In the genomic region with DNA sequence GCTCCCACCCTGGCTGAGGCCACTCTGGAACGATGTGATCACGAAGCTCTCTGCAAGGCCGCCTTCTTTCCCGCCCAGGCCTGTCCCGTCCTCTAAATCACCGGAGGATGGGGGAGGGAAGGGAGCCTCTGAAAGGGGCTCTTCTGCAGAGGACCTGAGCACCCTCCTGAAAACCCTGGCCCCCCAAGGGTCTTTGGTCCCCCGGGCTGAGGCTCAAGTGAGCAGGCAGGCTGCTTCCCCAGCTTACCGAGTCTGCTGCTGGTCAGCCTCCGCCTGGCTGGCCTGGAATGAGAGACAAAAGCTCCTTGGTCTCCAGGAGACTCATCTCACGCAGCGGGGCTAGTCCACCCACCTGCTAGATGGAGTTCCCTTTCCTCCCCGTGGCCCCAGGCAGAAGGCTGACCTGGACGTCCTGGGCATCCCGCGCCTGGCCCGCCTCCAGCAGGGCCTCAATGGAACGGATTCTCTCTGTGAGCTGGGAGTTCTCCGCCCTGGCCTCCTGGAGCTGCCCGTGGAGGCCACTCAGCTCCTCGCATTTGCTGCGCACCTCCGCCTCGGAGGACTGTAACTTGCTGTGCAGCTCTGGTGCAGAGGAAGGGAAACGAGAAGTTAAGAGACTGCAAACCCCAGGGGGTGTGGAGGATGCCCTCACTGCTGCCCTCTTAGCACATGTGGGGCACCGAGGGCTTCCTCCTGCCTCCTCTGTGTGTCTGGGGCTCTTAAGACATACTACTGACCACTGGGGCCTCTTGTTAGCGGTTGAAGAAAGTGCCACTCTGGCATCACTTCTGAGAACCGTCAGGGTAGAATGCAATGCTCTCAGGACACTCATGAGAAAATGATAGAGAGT, we compare ENCODE assay signal across 25 cellular contexts. TPM values are rescaled to one million over a fixed set of nuclear protein-coding genes. Genes with fewer than 3 reads are reported as not detected.
DNase-seq lines count a peak whose midpoint lies in the region; ATAC-seq, FAIRE-seq and TF ChIP-seq lines count a peak whose summit lies in the region.
"Had no signal": no experiment of that assay in that cellular context is flagged by ENCODE, and none has a peak within 500 bp of the region (broad histone marks: within the 10 kb centered on the region; RNA-seq: fewer than 3 reads in every experiment).

No MANE protein-coding gene starts in this region.

- H3K14ac ChIP-seq in H1 (ENCODE audit: insufficient read length), result no peak overlapping the region

- intact Hi-C loops in right lobe of liver (cut with DNase I), result loop anchor here in 1 of 2 donors (10.0 kb wide), 1 partner anchor 277 kb away; no protein-coding TSS in a partner anchor
- intact Hi-C loops in gastrocnemius medialis (cut with DNase I; ENCODE audit: low total_unique reads), result no loop called here
- intact Hi-C loops in adrenal gland (cut with DNase I), result no loop called here

- no peak overlapping the region for H2BK20ac ChIP-seq in H1 (ENCODE audit: low read length)

- POLR2A ChIA-PET in H1 (lab: Charles Lee; ENCODE audit: partially characterized antibody), result no interaction called here

- no peaks in the 10 kb centered on the region for H3K79me2 ChIP-seq in H1 (ENCODE audit: control insufficient read depth in 1 of 2, insufficient read depth in 2 of 2, low read length in 2 of 2)

- 94% methylated on average over 24 of the region's 27 CpGs; no CpG with 5 or more reads in 1 of the 2 experiments for WGBS in H1 (ENCODE audit: extremely low coverage in 1 of 2, insufficient coverage in 1 of 2, insufficient read length in 1 of 2, insufficient replicate concordance in 2 of 2, low coverage in 1 of 2, low lambda C conversion rate in 2 of 2, missing lambda C conversion rate in 1 of 2), 2 experiments
- WGBS in right lobe of liver (ENCODE audit: insufficient coverage, low coverage, low lambda C conversion rate, missing lambda C conversion rate), result 61% methylated on average over 7 of the region's 27 CpGs
- WGBS in adrenal gland, 4 donors, result 81 to 88% (median 85%) methylated on average over 11 to 27 of the region's 27 CpGs

- TF ChIP-seq EP300 in H1 (IDR thresholded peaks at IDR 0.05; ENCODE audit: borderline replicate concordance in 1 of 2, low read depth in 2 of 2, low read length in 2 of 2), result no peak

- H3K4ac ChIP-seq in H1 (replicated peaks; ENCODE audit: insufficient read length, low read depth, low read length), result no peak overlapping the region

- H2AFZ ChIP-seq in H1 (ENCODE audit: low read length), result no peak overlapping the region

- H3K4me1 ChIP-seq in H1 (replicated peaks in 1 of 4; ENCODE audit: control insufficient read depth in 3 of 4, insufficient read depth in 4 of 4, low read length in 3 of 4) (no peaks in the 10 kb centered on the region), right lobe of liver (peaks cover 0 to 21% (median 4%) of the 10 kb centered on the region in 4 donors), gastrocnemius medialis (no peaks in the 10 kb centered on the region), adrenal gland (replicated peaks in 1 of 2) (no peaks in the 10 kb centered on the region)
- H3K4me1 ChIP-seq: SJSA1, testis had no signal

- no peak overlapping the region for H3K23ac ChIP-seq in H1 (ENCODE audit: insufficient read length)

- H3K27me3 ChIP-seq in H1 (replicated peaks in 1 of 4; ENCODE audit: control insufficient read depth in 3 of 4, extremely low read depth in 1 of 4, insufficient read depth in 3 of 4, low read length in 3 of 4), result no peaks in the 10 kb centered on the region
- H3K27me3 ChIP-seq in right lobe of liver, result no peaks in the 10 kb centered on the region
- no peaks in the 10 kb centered on the region for H3K27me3 ChIP-seq in gastrocnemius medialis
- no peaks in the 10 kb centered on the region for H3K27me3 ChIP-seq in adrenal gland
- H3K27me3 ChIP-seq: SJSA1, testis had no signal

- H3K9ac ChIP-seq in H1 (replicated peaks in 1 of 4; ENCODE audit: extremely low read depth in 1 of 4, low read depth in 3 of 4, low read length in 3 of 4), result no peak overlapping the region

- peak overlapping the region; percentile 21; the same call in 1 of the 2 replicates for H4K8ac ChIP-seq in H1 (ENCODE audit: extremely low read depth, insufficient read depth, low read length)

- peaks cover 12 to 59% (median 27%) of the 10 kb centered on the region in 4 experiments for H3K36me3 ChIP-seq in H1 (ENCODE audit: control insufficient read depth in 2 of 4, insufficient read depth in 4 of 4, low read length in 3 of 4)
- H3K36me3 ChIP-seq in right lobe of liver, result peaks cover 10 to 92% (median 59%) of the 10 kb centered on the region in 4 donors
- peaks cover 0 to 54% of the 10 kb centered on the region in 2 donors for H3K36me3 ChIP-seq in gastrocnemius medialis
- peaks cover 0 to 93% of the 10 kb centered on the region in 2 donors for H3K36me3 ChIP-seq in adrenal gland (replicated peaks in 1 of 2)

- H3K56ac ChIP-seq in H1 (replicated peaks; ENCODE audit: insufficient read length, low read depth, low read length), result no peak overlapping the region

- H3K4me1 Mint-ChIP-seq in activated T-cell treated with anti-CD3 and anti-CD28 coated beads, Interleukin-2, amount 50 U/mL, for 4 hours (ENCODE audit: low read depth), result no peaks in the 10 kb centered on the region
- H3K4me1 Mint-ChIP-seq: activated CD8-positive, alpha-beta memory T cell treated with anti-CD3 and anti-CD28 coated beads, Interleukin-2, amount 10 ng/mL, durations not matched to agents 7 days and 5 days; B cell had no signal

- H3K9me3 Mint-ChIP-seq in activated T-cell treated with anti-CD3 and anti-CD28 coated beads, Interleukin-2, amount 50 U/mL, for 4 hours, result no peaks in the 10 kb centered on the region

- H3K4me3 ChIP-seq in NB4 (ENCODE audit: low read depth, low read length), result no peak overlapping the region
- no peak overlapping the region for H3K4me3 ChIP-seq in H1 (ENCODE audit: extremely low read depth in 1 of 4, insufficient read depth in 2 of 4, low read depth in 3 of 4, low read length in 4 of 4)
- H3K4me3 ChIP-seq in right lobe of liver, result no peak overlapping the region
- H3K4me3 ChIP-seq in gastrocnemius medialis, result no peak overlapping the region
- H3K4me3 ChIP-seq in adrenal gland, result no peak overlapping the region
- H3K4me3 ChIP-seq: GM12878, SJSA1, testis had no signal

- DNase-seq in NB4 (ENCODE audit: low read depth) (peak; percentile 92), H1 (ENCODE audit: low read depth in 1 of 2, low spot score in 2 of 2) (no peak), right lobe of liver (peak in 2 of 3 donors; percentile 20 to 59), gastrocnemius medialis (no peak), adrenal gland (no peak)
- no peak for DNase-seq in activated T-cell treated with anti-CD3 and anti-CD28 coated beads, Interleukin-2, amount 50 U/mL, for 4 hours
- DNase-seq in stimulated activated CD4-positive, alpha-beta T cell treated with anti-CD3 and anti-CD28 coated beads, Interleukin-12 subunit alpha, Interleukin-12 subunit beta, amount 100 ng/mL, for 4 hours, result no peak
- DNase-seq: activated CD4-positive, CD25-positive, alpha-beta regulatory T cell treated with anti-CD3 and anti-CD28 coated beads, Interleukin-2, amount 50 U/mL, for 72 hours; activated CD8-positive, alpha-beta memory T cell treated with anti-CD3 and anti-CD28 coated beads, Interleukin-2, amount 10 ng/mL, durations not matched to agents 7 days and 5 days; activated effector memory CD4-positive, alpha-beta T cell treated with Interleukin-2 at 50 U/mL for 16 hours; central memory CD4-positive, alpha-beta T cell; effector memory CD4-positive, alpha-beta T cell; GF-D8; islet precursor cell; Kasumi-1; midbrain; NCI-H526; OCI-M1; T-helper 9 cell; testis had no signal

- no peak overlapping the region for H2BK12ac ChIP-seq in H1 (ENCODE audit: low read depth, low read length)

- no peak overlapping the region for H3K4me2 ChIP-seq in H1 (ENCODE audit: insufficient read depth in 1 of 2, low read depth in 2 of 2, low read length in 2 of 2)

- H2AK5ac ChIP-seq in H1 (ENCODE audit: low read depth, low read length), result no peak overlapping the region

- H3K36me3 Mint-ChIP-seq in activated T-cell treated with anti-CD3 and anti-CD28 coated beads, Interleukin-2, amount 50 U/mL, for 4 hours (ENCODE audit: insufficient read depth), result peaks cover 10% of the 10 kb centered on the region

- no peak overlapping the region for H2BK120ac ChIP-seq in H1 (replicated peaks; ENCODE audit: low read depth, low read length)

- in situ Hi-C loops in gastrocnemius medialis (cut with MboI; ENCODE audit: low sequenced_read_pairs in 4 of 4), result no loop called here

- TF ChIP-seq CTCF in NB4 (IDR thresholded peaks at IDR 0.05; ENCODE audit: low read depth, low read length) (no peak), H1 (IDR thresholded peaks at IDR 0.05; ENCODE audit: control extremely low read depth in 1 of 3, insufficient read depth in 1 of 3, low read depth in 1 of 3, low read length in 3 of 3) (no peak), right lobe of liver (IDR thresholded peaks at IDR 0.05) (no peak), gastrocnemius medialis (IDR thresholded peaks at IDR 0.05 in 4 of 5, conservative IDR thresholded peaks at IDR 0.05 in 1 of 5) (no peak), adrenal gland (IDR thresholded peaks at IDR 0.05) (no peak)

- CTCF ChIA-PET in H1 (lab: Charles Lee; ENCODE audit: partially characterized antibody), result interaction anchor here (0.9 to 8.3 kb wide), 6 partner anchors 9 to 250 kb away, joined by 3 to 95 read pairs (median 3); no protein-coding TSS in a partner anchor

- H3K23me2 ChIP-seq in H1 (ENCODE audit: low read depth, low read length), result no peaks in the 10 kb centered on the region

- ATAC-seq in right lobe of liver (peak in 1 of 4 donors; percentile 12), gastrocnemius medialis (no peak), HG02610 (IDR thresholded peaks at IDR 0.05; ENCODE audit: unreplicated experiment) (no peak)
- ATAC-seq in activated T-cell treated with anti-CD3 and anti-CD28 coated beads, Interleukin-2, amount 50 U/mL, for 4 hours, result no peak
- ATAC-seq: activated CD8-positive, alpha-beta memory T cell treated with anti-CD3 and anti-CD28 coated beads, Interleukin-2, amount 10 ng/mL, durations not matched to agents 7 days and 5 days; GM12878 had no signal

- FAIRE-seq in H1 (lab: Jason Lieb, UNC), result no peak
- FAIRE-seq: GM12878, small intestine had no signal

- H4K91ac ChIP-seq in H1 (replicated peaks; ENCODE audit: insufficient read length, low read length), result no peak overlapping the region

- no peak overlapping the region for H2BK5ac ChIP-seq in H1 (ENCODE audit: low read depth, low read length)

- no peak overlapping the region for H3K4me3 Mint-ChIP-seq in activated T-cell treated with anti-CD3 and anti-CD28 coated beads, Interleukin-2, amount 50 U/mL, for 4 hours
- H3K4me3 Mint-ChIP-seq: activated CD8-positive, alpha-beta memory T cell treated with anti-CD3 and anti-CD28 coated beads, Interleukin-2, amount 10 ng/mL, durations not matched to agents 7 days and 5 days; B cell had no signal

- no peak overlapping the region for H2BK15ac ChIP-seq in H1 (ENCODE audit: low read length)

- no peak overlapping the region for H4K5ac ChIP-seq in H1 (ENCODE audit: insufficient read length, low read depth, low read length)

- H3K79me1 ChIP-seq in H1 (ENCODE audit: low read depth, low read length), result peaks cover 2% of the 10 kb centered on the region; the same call in 1 of the 2 replicates

- no peaks in the 10 kb centered on the region for H3K27me3 Mint-ChIP-seq in activated T-cell treated with anti-CD3 and anti-CD28 coated beads, Interleukin-2, amount 50 U/mL, for 4 hours (ENCODE audit: low read depth)
- H3K27me3 Mint-ChIP-seq: activated CD8-positive, alpha-beta memory T cell treated with anti-CD3 and anti-CD28 coated beads, Interleukin-2, amount 10 ng/mL, durations not matched to agents 7 days and 5 days; B cell had no signal

- H4K20me1 ChIP-seq in H1 (replicated peaks in 1 of 2; ENCODE audit: control insufficient read depth in 1 of 2, insufficient read depth in 2 of 2, low read length in 2 of 2), result peaks cover 0 to 8% of the 10 kb centered on the region in 2 experiments

- H3K18ac ChIP-seq in H1 (ENCODE audit: extremely low read depth, low read length), result no peak overlapping the region

- no peak overlapping the region for H3K27ac ChIP-seq in H1 (ENCODE audit: low read depth, low read length)
- peak overlapping the region in 2 of 3 donors; percentile 40 to 61 for H3K27ac ChIP-seq in right lobe of liver
- H3K27ac ChIP-seq in gastrocnemius medialis, result peak overlapping the region in 3 of 4 donors; percentile 23 to 47 (median 38)
- no peak overlapping the region for H3K27ac ChIP-seq in adrenal gland
- H3K27ac ChIP-seq: SJSA1, testis had no signal

- H3K9me3 ChIP-seq in H1 (ENCODE audit: insufficient read depth in 2 of 2, low read depth in 1 of 2, low read length in 1 of 2), result no peaks in the 10 kb centered on the region
- H3K9me3 ChIP-seq in right lobe of liver, result no peaks in the 10 kb centered on the region
- H3K9me3 ChIP-seq in gastrocnemius medialis, result no peaks in the 10 kb centered on the region
- no peaks in the 10 kb centered on the region for H3K9me3 ChIP-seq in adrenal gland (replicated peaks in 1 of 3)
- H3K9me3 ChIP-seq: SJSA1, testis had no signal

- no peak for TF ChIP-seq RAD21 in H1 (IDR thresholded peaks at IDR 0.05 in 1 of 2, conservative IDR thresholded peaks at IDR 0.05 in 1 of 2; ENCODE audit: low read depth in 2 of 2, low read length in 2 of 2)

- TF ChIP-seq POLR2A in NB4 (IDR thresholded peaks at IDR 0.05; ENCODE audit: extremely low read depth, insufficient read length) (no peak), H1 (IDR thresholded peaks at IDR 0.05; ENCODE audit: control extremely low read depth in 1 of 2, low read depth in 2 of 2, low read length in 2 of 2) (no peak), right lobe of liver (IDR thresholded peaks at IDR 0.05) (no peak), gastrocnemius medialis (IDR thresholded peaks at IDR 0.05) (no peak), adrenal gland (IDR thresholded peaks at IDR 0.05) (no peak)

RNA-seq across cellular contexts. Expression of a gene that starts 54.7 kb away (rescaled TPM):
- 153 and 157 TPM in 2 replicates for total RNA-seq in H1 (2021; fragmentation: NEBNext Ultra II Directional; extraction: Animal tissue kit (Norgen Biotek cat#: 25700))
- polyA plus RNA-seq in H1 (2011; rRNA removed), result 15.9 and 20.2 TPM in 2 replicates
- polyA plus RNA-seq in H1 (2011; cell fraction: cytosol; rRNA removed), result 37.4 TPM
- 71.6 TPM for polyA plus RNA-seq in H1 (2011; cell fraction: nucleus; rRNA removed)
- 82.9 to 111 TPM (median 107 TPM) in 4 replicates for polyA plus RNA-seq in H1 (2012, experiment 1 of 2)
- polyA plus RNA-seq in H1 (2012, experiment 2 of 2), result 24.2 TPM
- 178 TPM for polyA plus RNA-seq in H1 (2013, experiment 1 of 2)
- 185 TPM for polyA plus RNA-seq in H1 (2013, experiment 2 of 2)
- polyA minus RNA-seq in H1 (2011; rRNA and poly(A)+ RNA removed), result 25.7 and 32.9 TPM in 2 replicates
- polyA minus RNA-seq in H1 (2011; cell fraction: cytosol; rRNA and poly(A)+ RNA removed), result 45.1 TPM
- 40.6 TPM for polyA minus RNA-seq in H1 (2011; cell fraction: nucleus; rRNA and poly(A)+ RNA removed)
- 100 to 1,000 TPM; 121 to 274 (median 193) TPM for total RNA-seq in right lobe of liver
- 10 to 100 TPM; 14.1 to 22.7 (median 17.9) TPM for total RNA-seq in gastrocnemius medialis
- 100 to 1,000 TPM in 6 of 8 donors, 10 to 100 TPM in 2; 78.0 to 261 (median 131) TPM for total RNA-seq in adrenal gland
- polyA plus RNA-seq in adrenal gland, result 100 to 1,000 TPM; 107 to 168 (median 125) TPM
- 10 to 100 TPM; 25.5 to 32.3 (median 27.0) TPM for total RNA-seq in activated T-cell treated with anti-CD3 and anti-CD28 coated beads, Interleukin-2, amount 50 U/mL, for 4 hours

RNA-seq across cellular contexts. Expression of a gene that starts 57.5 kb away (rescaled TPM):
- 208 TPM in 2 replicates for total RNA-seq in H1 (2021; fragmentation: NEBNext Ultra II Directional; extraction: Animal tissue kit (Norgen Biotek cat#: 25700))
- polyA plus RNA-seq in H1 (2011; rRNA removed) (21.9 and 43.3 TPM in 2 replicates), adrenal gland (100 to 1,000 TPM; 184 to 552 (median 192) TPM)
- polyA plus RNA-seq in H1 (2011; cell fraction: cytosol; rRNA removed), result 48.1 TPM
- 26.3 TPM for polyA plus RNA-seq in H1 (2011; cell fraction: nucleus; rRNA removed)
- polyA plus RNA-seq in H1 (2012, experiment 1 of 2), result 138 to 228 TPM (median 144 TPM) in 4 replicates
- 78.5 TPM for polyA plus RNA-seq in H1 (2012, experiment 2 of 2)
- polyA plus RNA-seq in H1 (2013, experiment 1 of 2), result 327 TPM
- 333 TPM for polyA plus RNA-seq in H1 (2013, experiment 2 of 2)
- polyA minus RNA-seq in H1 (2011; rRNA and poly(A)+ RNA removed), result 9.6 and 10.5 TPM in 2 replicates
- 25.1 TPM for polyA minus RNA-seq in H1 (2011; cell fraction: cytosol; rRNA and poly(A)+ RNA removed)
- 17.0 TPM for polyA minus RNA-seq in H1 (2011; cell fraction: nucleus; rRNA and poly(A)+ RNA removed)
- total RNA-seq in right lobe of liver (10 to 100 TPM; 65.8 to 94.4 (median 86.9) TPM), gastrocnemius medialis (100 to 1,000 TPM in 1 of 4 donors, 10 to 100 TPM in 3; 79.2 to 128 (median 88.5) TPM), adrenal gland (100 to 1,000 TPM; 256 to 385 (median 280) TPM)
- total RNA-seq in activated T-cell treated with anti-CD3 and anti-CD28 coated beads, Interleukin-2, amount 50 U/mL, for 4 hours, result 10 to 100 TPM; 55.0 to 70.3 (median 63.6) TPM

Comparison
In these comparisons a context has a peak if more than half of its experiments do, and no peak if none do; other contexts are left out.
1. DNase-seq: peak in NB4 (single experiment) and right lobe of liver (2 of 3); none in H1 (0 of 2), gastrocnemius medialis (0 of 2), adrenal gland (0 of 7), activated T-cell treated with anti-CD3 and anti-CD28 coated beads, Interleukin-2, amount 50 U/mL, for 4 hours (single experiment) and stimulated activated CD4-positive, alpha-beta T cell treated with anti-CD3 and anti-CD28 coated beads, Interleukin-12 subunit alpha, Interleukin-12 subunit beta, amount 100 ng/mL, for 4 hours (single experiment).
2. H3K27ac ChIP-seq: peak in right lobe of liver (2 of 3) and gastrocnemius medialis (3 of 4); none in H1 (single experiment) and adrenal gland (0 of 5).